9 cellular contexts compared by ENCODE assay signal in genomic region chr14:32200368-32201195, GRCh38. TPM values are rescaled to one million over a fixed set of nuclear protein-coding genes. Genes with fewer than 3 reads are reported as not detected.
DNase-seq lines count a peak whose midpoint lies in the region; ATAC-seq and TF ChIP-seq lines count a peak whose summit lies in the region.
"Had no signal": no experiment of that assay in that cellular context is flagged by ENCODE, and none has a peak within 500 bp of the region (broad histone marks: within the 10 kb centered on the region; RNA-seq: fewer than 3 reads in every experiment).

No MANE protein-coding gene starts in this region.

- no peak for TF ChIP-seq POLR2A in NB4 (IDR thresholded peaks at IDR 0.05; ENCODE audit: extremely low read depth, insufficient read length)

- H3K27me3 ChIP-seq in effector memory CD4-positive, alpha-beta T cell (replicated peaks; ENCODE audit: control insufficient read depth, insufficient read depth, low read length, poor library complexity, severe bottlenecking), result no peaks in the 10 kb centered on the region

- peaks cover 1% of the 10 kb centered on the region for H3K27me3 Mint-ChIP-seq in activated T-cell treated with anti-CD3 and anti-CD28 coated beads, Interleukin-2, amount 50 U/mL, for 4 hours (ENCODE audit: low read depth)
- H3K27me3 Mint-ChIP-seq in osteocyte (ENCODE audit: unreplicated experiment), result peaks cover 15% of the 10 kb centered on the region

- H3K4me1 ChIP-seq in effector memory CD4-positive, alpha-beta T cell (ENCODE audit: control insufficient read depth, insufficient read depth, low read length, poor library complexity, severe bottlenecking), result peaks cover 11% of the 10 kb centered on the region

- no peak for DNase-seq in activated T-cell treated with anti-CD3 and anti-CD28 coated beads, Interleukin-2, amount 50 U/mL, for 4 hours
- DNase-seq in activated T-cell treated with anti-CD3 and anti-CD28 coated beads for 4 hours (no peak), NB4 (ENCODE audit: low read depth) (peak; percentile 16), osteocyte (ENCODE audit: extremely low spot score, unreplicated experiment) (no peak), DMS53 (lab: John Stamatoyannopoulos, UW) (no peak), NCI-H82 treated with DMSO at 0.1 percent for 48 hours (lab: John Stamatoyannopoulos, UW; ENCODE audit: unreplicated experiment) (no peak)
- no peak for DNase-seq in effector memory CD4-positive, alpha-beta T cell

- peak overlapping the region; percentile 87 for H3K4me3 Mint-ChIP-seq in activated T-cell treated with anti-CD3 and anti-CD28 coated beads, Interleukin-2, amount 50 U/mL, for 4 hours
- peak overlapping the region; percentile 88 for H3K4me3 Mint-ChIP-seq in osteocyte (ENCODE audit: unreplicated experiment)

- H3K4me3 ChIP-seq in NB4 (ENCODE audit: low read depth, low read length), result peak overlapping the region; percentile 70
- peak overlapping the region; percentile 91 for H3K4me3 ChIP-seq in effector memory CD4-positive, alpha-beta T cell (ENCODE audit: insufficient read depth, low read depth, low read length, poor library complexity, severe bottlenecking)

- no peaks in the 10 kb centered on the region for H3K36me3 Mint-ChIP-seq in activated T-cell treated with anti-CD3 and anti-CD28 coated beads, Interleukin-2, amount 50 U/mL, for 4 hours (ENCODE audit: insufficient read depth)
- H3K36me3 Mint-ChIP-seq in osteocyte (ENCODE audit: unreplicated experiment), result no peaks in the 10 kb centered on the region

- peaks cover 29% of the 10 kb centered on the region for H3K4me1 Mint-ChIP-seq in activated T-cell treated with anti-CD3 and anti-CD28 coated beads, Interleukin-2, amount 50 U/mL, for 4 hours (ENCODE audit: low read depth)
- peaks cover 27% of the 10 kb centered on the region for H3K4me1 Mint-ChIP-seq in osteocyte (ENCODE audit: unreplicated experiment)

- no peaks in the 10 kb centered on the region for H3K36me3 ChIP-seq in effector memory CD4-positive, alpha-beta T cell (ENCODE audit: control insufficient read depth, insufficient read depth, low read length)

- H3K9me3 Mint-ChIP-seq in activated T-cell treated with anti-CD3 and anti-CD28 coated beads, Interleukin-2, amount 50 U/mL, for 4 hours, result no peaks in the 10 kb centered on the region
- no peaks in the 10 kb centered on the region for H3K9me3 Mint-ChIP-seq in osteocyte (ENCODE audit: unreplicated experiment)

- no peak for ATAC-seq in activated T-cell treated with anti-CD3 and anti-CD28 coated beads, Interleukin-2, amount 50 U/mL, for 4 hours
- ATAC-seq in HG03571 (IDR thresholded peaks at IDR 0.05; ENCODE audit: unreplicated experiment), result no peak

- H3K9me3 ChIP-seq in effector memory CD4-positive, alpha-beta T cell (ENCODE audit: control insufficient read depth, low read length), result no peaks in the 10 kb centered on the region

- H3K27ac Mint-ChIP-seq in osteocyte (ENCODE audit: unreplicated experiment), result peak overlapping the region; percentile 99

- H3K27ac ChIP-seq in effector memory CD4-positive, alpha-beta T cell (ENCODE audit: insufficient read depth, low read length, poor library complexity, severe bottlenecking), result peak overlapping the region; percentile 99

- TF ChIP-seq CTCF in NB4 (IDR thresholded peaks at IDR 0.05; ENCODE audit: low read depth, low read length) (no peak), osteocyte (IDR thresholded peaks at IDR 0.05) (no peak)

RNA-seq across cellular contexts. Expression of gene RNU6-7, which starts 1.3 kb away (rescaled TPM):
- not detected for total RNA-seq in activated T-cell treated with anti-CD3 and anti-CD28 coated beads, Interleukin-2, amount 50 U/mL, for 4 hours
- total RNA-seq in osteocyte, result not detected in 2 replicates
- total RNA-seq: dermis microvascular lymphatic vessel endothelial cell had no signal

RNA-seq across cellular contexts. Expression of gene RNU6-8, which starts 2.5 kb away (rescaled TPM):
- total RNA-seq in activated T-cell treated with anti-CD3 and anti-CD28 coated beads, Interleukin-2, amount 50 U/mL, for 4 hours, result not detected
- not detected in 2 replicates for total RNA-seq in osteocyte
- total RNA-seq: dermis microvascular lymphatic vessel endothelial cell had no signal
